24 cellular contexts compared by ENCODE assay signal in the genomic region with DNA sequence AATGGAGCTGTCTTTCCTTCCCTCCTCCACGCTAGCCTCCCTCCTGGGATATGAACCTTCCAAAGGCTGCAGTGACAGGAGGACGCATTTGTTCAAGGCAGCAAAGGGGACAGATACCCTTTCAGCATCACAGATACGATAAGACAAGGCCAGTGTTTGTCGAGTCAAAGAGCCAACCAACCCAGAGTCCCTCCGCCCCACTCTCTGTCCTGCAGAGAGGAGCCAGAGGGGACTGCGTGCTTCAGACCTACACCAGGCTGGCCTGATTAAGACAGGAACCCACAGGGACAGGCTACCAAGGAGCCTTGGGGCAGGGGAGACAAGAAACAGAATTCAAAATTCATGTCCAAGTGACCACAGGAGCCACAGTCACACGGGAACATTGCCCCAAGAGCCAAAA.
DNase-seq lines count a peak whose midpoint lies in the region; ATAC-seq and TF ChIP-seq lines count a peak whose summit lies in the region.
"Had no signal": no experiment of that assay in that cellular context is flagged by ENCODE, and none has a peak within 500 bp of the region (broad histone marks: within the 10 kb centered on the region; RNA-seq: fewer than 3 reads in every experiment).

No MANE protein-coding gene starts in this region.

- H3K27me3 Mint-ChIP-seq in HFFc6 (ENCODE audit: insufficient read depth), result peaks cover 55% of the 10 kb centered on the region
- H3K27me3 Mint-ChIP-seq: IgD-negative memory B cell had no signal

- no peak overlapping the region for H3K4me3 ChIP-seq in coronary artery
- no peak overlapping the region for H3K4me3 ChIP-seq in vagina
- H3K4me3 ChIP-seq: A549; BLaER1 treated with 17β-estradiol and CSF1 and Interleukin-3, amounts not matched to agents 10 nM and 100 nM; GM23248; HAP-1; PC-9 had no signal

- no peaks in the 10 kb centered on the region for H3K4me1 ChIP-seq in vagina
- H3K4me1 ChIP-seq: A549, HAP-1 had no signal

- no peaks in the 10 kb centered on the region for H3K9me3 ChIP-seq in vagina
- H3K9me3 ChIP-seq: A549, HAP-1 had no signal

- H3K27me3 ChIP-seq in vagina, result no peaks in the 10 kb centered on the region
- H3K27me3 ChIP-seq: BLaER1 treated with 17β-estradiol and CSF1 and Interleukin-3, amounts not matched to agents 10 nM and 100 nM had no signal

- intact Hi-C loops in posterior vena cava (cut with DNase I), result no loop called here
- intact Hi-C loops in vagina (cut with DNase I), result loop anchor here (10.0 kb wide), 1 partner anchor 1509 kb away; no protein-coding TSS in a partner anchor

- H3K27ac Mint-ChIP-seq in HFFc6, result no peak overlapping the region
- H3K27ac Mint-ChIP-seq: CD4-positive, alpha-beta T cell had no signal

- H3K9me3 Mint-ChIP-seq in HFFc6, result no peaks in the 10 kb centered on the region

- TF ChIP-seq POLR2A in vagina (IDR thresholded peaks at IDR 0.05), result no peak

- DNase-seq in activated effector memory CD4-positive, alpha-beta T cell treated with anti-CD3 and anti-CD28 coated beads, Interleukin-2, amount 50 U/mL, for 16 hours, result peak; percentile 30
- no peak for DNase-seq in activated effector memory CD4-positive, alpha-beta T cell treated with Interleukin-2 at 50 U/mL for 16 hours
- peak; percentile 9 for DNase-seq in coronary artery (ENCODE audit: low spot score)
- peak; percentile 8 for DNase-seq in posterior vena cava (ENCODE audit: low spot score)
- peak; percentile 55 to 58 for DNase-seq in vagina (ENCODE audit: extremely low spot score in 2 of 2)
- DNase-seq in anterior cingulate cortex (lab: John Stamatoyannopoulos, UW), result no peak
- DNase-seq in HFFc6, result no peak
- DNase-seq: AML-193, GM23248, NCI-H1048, NCI-H1417, NCI-H1694, NCI-H2029 treated with DMSO at 0.1 percent for 48 hours, NCI-H446 treated with DMSO at 0.1 percent for 48 hours, NCI-H526 treated with DMSO at 0.1 percent for 48 hours, PC-9, SHP77 had no signal

- no peaks in the 10 kb centered on the region for H3K36me3 Mint-ChIP-seq in HFFc6 (ENCODE audit: low read depth)

- H3K36me3 ChIP-seq in vagina, result no peaks in the 10 kb centered on the region
- H3K36me3 ChIP-seq: BLaER1 treated with 17β-estradiol and CSF1 and Interleukin-3, amounts not matched to agents 10 nM and 100 nM; HAP-1 had no signal

- H3K4me3 Mint-ChIP-seq in HFFc6, result no peak overlapping the region
- H3K4me3 Mint-ChIP-seq: CD4-positive, alpha-beta T cell; IgD-negative memory B cell had no signal

- ATAC-seq in HG03139 (IDR thresholded peaks at IDR 0.05; ENCODE audit: unreplicated experiment), result no peak
- ATAC-seq: A549 had no signal

- no peak for TF ChIP-seq CTCF in coronary artery (IDR thresholded peaks at IDR 0.05)
- no peak for TF ChIP-seq CTCF in vagina (IDR thresholded peaks at IDR 0.05)
- TF ChIP-seq CTCF in HFFc6 (IDR thresholded peaks at IDR 0.05), result no peak

- no peak overlapping the region for H3K27ac ChIP-seq in coronary artery
- no peak overlapping the region for H3K27ac ChIP-seq in vagina
- H3K27ac ChIP-seq: A549; BLaER1 treated with 17β-estradiol and CSF1 and Interleukin-3, amounts not matched to agents 10 nM and 100 nM; GM23248; KMS-11; PC-9 had no signal

- H3K4me1 Mint-ChIP-seq in HFFc6 (ENCODE audit: low read depth), result no peaks in the 10 kb centered on the region
- H3K4me1 Mint-ChIP-seq: IgD-negative memory B cell had no signal

Comparison
In these comparisons a context has a peak if more than half of its experiments do, and no peak if none do; other contexts are left out.
1. DNase-seq: peak in activated effector memory CD4-positive, alpha-beta T cell treated with anti-CD3 and anti-CD28 coated beads, Interleukin-2, amount 50 U/mL, for 16 hours (single experiment), coronary artery (single experiment), posterior vena cava (single experiment) and vagina (2 of 2); none in activated effector memory CD4-positive, alpha-beta T cell treated with Interleukin-2 at 50 U/mL for 16 hours (single experiment), anterior cingulate cortex (0 of 58) and HFFc6 (single experiment).